ENCODE assay signal across 19 cellular contexts in the genomic region with DNA sequence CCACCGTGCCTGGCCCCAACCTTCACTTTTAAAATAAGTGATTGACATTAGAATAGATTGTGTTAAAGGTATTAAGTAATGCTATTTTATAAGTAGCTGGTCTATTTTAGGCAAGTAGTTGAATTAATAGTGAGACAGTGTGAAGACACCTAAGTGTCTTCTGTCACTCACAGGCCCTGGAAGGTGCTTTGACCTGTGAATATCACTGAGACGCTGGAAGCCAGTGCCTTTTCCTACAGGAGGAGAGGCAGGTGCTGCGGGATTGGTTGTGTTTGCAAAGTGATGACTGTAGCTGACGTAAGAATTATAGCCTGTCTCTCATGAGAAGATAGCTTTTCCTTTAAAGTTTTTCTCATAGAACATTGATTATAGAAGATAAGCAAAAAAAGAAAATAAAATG. TPM values are rescaled to one million over a fixed set of nuclear protein-coding genes. Genes with fewer than 3 reads are reported as not detected.
DNase-seq lines count a peak whose midpoint lies in the region; ATAC-seq and TF ChIP-seq lines count a peak whose summit lies in the region.
"Had no signal": no experiment of that assay in that cellular context is flagged by ENCODE, and none has a peak within 500 bp of the region (broad histone marks: within the 10 kb centered on the region; RNA-seq: fewer than 3 reads in every experiment).

No MANE protein-coding gene starts in this region.

- H3K27me3 Mint-ChIP-seq in WTC11 (ENCODE audit: low read depth) (no peaks in the 10 kb centered on the region), osteocyte (ENCODE audit: unreplicated experiment) (no peaks in the 10 kb centered on the region)
- H3K27me3 Mint-ChIP-seq in stimulated activated memory B cell treated with anti-CD40 and anti-IgM and Interleukin-4, amounts not matched to agents 10 μg/mL and 1 μg/mL and 100 μg/mL, for 72 hours = no peaks in the 10 kb centered on the region
- H3K27me3 Mint-ChIP-seq: B cell; CD8-positive, alpha-beta memory T cell had no signal

- H3K36me3 Mint-ChIP-seq in WTC11 = no peaks in the 10 kb centered on the region
- peaks cover 19% of the 10 kb centered on the region for H3K36me3 Mint-ChIP-seq in osteocyte (ENCODE audit: unreplicated experiment)
- peaks cover 42% of the 10 kb centered on the region for H3K36me3 Mint-ChIP-seq in stimulated activated memory B cell treated with anti-CD40 and anti-IgM and Interleukin-4, amounts not matched to agents 10 μg/mL and 1 μg/mL and 100 μg/mL, for 72 hours

- H3K4me3 Mint-ChIP-seq in WTC11 (no peak overlapping the region), osteocyte (ENCODE audit: unreplicated experiment) (no peak overlapping the region)
- H3K4me3 Mint-ChIP-seq in stimulated activated memory B cell treated with anti-CD40 and anti-IgM and Interleukin-4, amounts not matched to agents 10 μg/mL and 1 μg/mL and 100 μg/mL, for 72 hours = no peak overlapping the region
- H3K4me3 Mint-ChIP-seq: B cell; CD8-positive, alpha-beta memory T cell had no signal

- H3K27ac Mint-ChIP-seq in WTC11 (peak overlapping the region; percentile 45; the same call in 1 of the 2 replicates), osteocyte (ENCODE audit: unreplicated experiment) (peak overlapping the region; percentile 88)
- no peak overlapping the region for H3K27ac Mint-ChIP-seq in stimulated activated memory B cell treated with anti-CD40 and anti-IgM and Interleukin-4, amounts not matched to agents 10 μg/mL and 1 μg/mL and 100 μg/mL, for 72 hours
- H3K27ac Mint-ChIP-seq: B cell; CD8-positive, alpha-beta memory T cell had no signal

- TF ChIP-seq CTCF in WTC11 (IDR thresholded peaks at IDR 0.05) (no peak), osteocyte (IDR thresholded peaks at IDR 0.05) (no peak), omental fat pad (IDR thresholded peaks at IDR 0.05) (no peak)

- H3K4me1 Mint-ChIP-seq in WTC11 (peaks cover 45% of the 10 kb centered on the region), osteocyte (ENCODE audit: unreplicated experiment) (peaks cover 40% of the 10 kb centered on the region)
- peaks cover 7% of the 10 kb centered on the region for H3K4me1 Mint-ChIP-seq in stimulated activated memory B cell treated with anti-CD40 and anti-IgM and Interleukin-4, amounts not matched to agents 10 μg/mL and 1 μg/mL and 100 μg/mL, for 72 hours
- H3K4me1 Mint-ChIP-seq: B cell had no signal

- ATAC-seq in WTC11 (no peak), omental fat pad (ENCODE audit: low FRiP score) (no peak)
- no peak for ATAC-seq in stimulated activated memory B cell treated with anti-CD40 and anti-IgM and Interleukin-4, amounts not matched to agents 10 μg/mL and 1 μg/mL and 100 μg/mL, for 72 hours

- DNase-seq in DMS53 (lab: John Stamatoyannopoulos, UW) (peak; percentile 17), DMS53 treated with DMSO at 0.1 percent for 48 hours (lab: John Stamatoyannopoulos, UW; ENCODE audit: unreplicated experiment) (no peak), WTC11 (ENCODE audit: low spot score) (no peak), osteocyte (ENCODE audit: extremely low spot score, unreplicated experiment) (no peak), hypothalamus (lab: John Stamatoyannopoulos, UW) (no peak), omental fat pad (ENCODE audit: low spot score) (no peak)
- DNase-seq: CD8-positive, alpha-beta memory T cell; DMS 273 treated with DMSO at 0.1 percent for 48 hours; DND-41; KBM-7; MG63; NCI-H2029; NCI-H446; NCI-H526 treated with DMSO at 0.1 percent for 48 hours; PC-9; RPMI8226; SHP77 treated with DMSO at 0.1 percent for 48 hours had no signal

- CTCF ChIA-PET in WTC11 (lab: Charles Lee) = interaction anchor here (0.7 to 2.5 kb wide), 2 partner anchors 8 to 17 kb away, joined by 3 to 14 read pairs; no protein-coding TSS in a partner anchor

- POLR2A ChIA-PET in WTC11 (lab: Charles Lee) = no interaction called here

- H3K9me3 Mint-ChIP-seq in WTC11 (no peaks in the 10 kb centered on the region), osteocyte (ENCODE audit: unreplicated experiment) (no peaks in the 10 kb centered on the region)
- H3K9me3 Mint-ChIP-seq in stimulated activated memory B cell treated with anti-CD40 and anti-IgM and Interleukin-4, amounts not matched to agents 10 μg/mL and 1 μg/mL and 100 μg/mL, for 72 hours = no peaks in the 10 kb centered on the region
- H3K9me3 Mint-ChIP-seq: CD8-positive, alpha-beta memory T cell had no signal

TF ChIP-seq in WTC11, 78 proteins besides CTCF, POLR2A, EP300 and RAD21 (continues in another document):
- TF ChIP-seq CREB1 (CRISPR knock-in tag; IDR thresholded peaks at IDR 0.05) = no peak
- TF ChIP-seq, protein P1, sequence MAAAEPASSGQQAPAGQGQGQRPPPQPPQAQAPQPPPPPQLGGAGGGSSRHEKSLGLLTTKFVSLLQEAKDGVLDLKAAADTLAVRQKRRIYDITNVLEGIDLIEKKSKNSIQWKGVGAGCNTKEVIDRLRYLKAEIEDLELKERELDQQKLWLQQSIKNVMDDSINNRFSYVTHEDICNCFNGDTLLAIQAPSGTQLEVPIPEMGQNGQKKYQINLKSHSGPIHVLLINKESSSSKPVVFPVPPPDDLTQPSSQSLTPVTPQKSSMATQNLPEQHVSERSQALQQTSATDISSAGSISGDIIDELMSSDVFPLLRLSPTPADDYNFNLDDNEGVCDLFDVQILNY (CRISPR knock-in tag; IDR thresholded peaks at IDR 0.05) = no peak
- TF ChIP-seq IRF2 (CRISPR knock-in tag; IDR thresholded peaks at IDR 0.05; ENCODE audit: borderline replicate concordance, low read depth) = no peak
- TF ChIP-seq ZNF219 (CRISPR knock-in tag; IDR thresholded peaks at IDR 0.05; ENCODE audit: borderline replicate concordance) = no peak
- no peak for TF ChIP-seq ETV6 (CRISPR knock-in tag; IDR thresholded peaks at IDR 0.05)
- TF ChIP-seq NR1H2 (CRISPR knock-in tag; IDR thresholded peaks at IDR 0.05) = no peak
- no peak for TF ChIP-seq GTF2I (CRISPR knock-in tag; conservative IDR thresholded peaks at IDR 0.05)
- TF ChIP-seq, protein P2, sequence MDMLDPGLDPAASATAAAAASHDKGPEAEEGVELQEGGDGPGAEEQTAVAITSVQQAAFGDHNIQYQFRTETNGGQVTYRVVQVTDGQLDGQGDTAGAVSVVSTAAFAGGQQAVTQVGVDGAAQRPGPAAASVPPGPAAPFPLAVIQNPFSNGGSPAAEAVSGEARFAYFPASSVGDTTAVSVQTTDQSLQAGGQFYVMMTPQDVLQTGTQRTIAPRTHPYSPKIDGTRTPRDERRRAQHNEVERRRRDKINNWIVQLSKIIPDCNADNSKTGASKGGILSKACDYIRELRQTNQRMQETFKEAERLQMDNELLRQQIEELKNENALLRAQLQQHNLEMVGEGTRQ (CRISPR knock-in tag; IDR thresholded peaks at IDR 0.05) = no peak
- TF ChIP-seq, protein P3, sequence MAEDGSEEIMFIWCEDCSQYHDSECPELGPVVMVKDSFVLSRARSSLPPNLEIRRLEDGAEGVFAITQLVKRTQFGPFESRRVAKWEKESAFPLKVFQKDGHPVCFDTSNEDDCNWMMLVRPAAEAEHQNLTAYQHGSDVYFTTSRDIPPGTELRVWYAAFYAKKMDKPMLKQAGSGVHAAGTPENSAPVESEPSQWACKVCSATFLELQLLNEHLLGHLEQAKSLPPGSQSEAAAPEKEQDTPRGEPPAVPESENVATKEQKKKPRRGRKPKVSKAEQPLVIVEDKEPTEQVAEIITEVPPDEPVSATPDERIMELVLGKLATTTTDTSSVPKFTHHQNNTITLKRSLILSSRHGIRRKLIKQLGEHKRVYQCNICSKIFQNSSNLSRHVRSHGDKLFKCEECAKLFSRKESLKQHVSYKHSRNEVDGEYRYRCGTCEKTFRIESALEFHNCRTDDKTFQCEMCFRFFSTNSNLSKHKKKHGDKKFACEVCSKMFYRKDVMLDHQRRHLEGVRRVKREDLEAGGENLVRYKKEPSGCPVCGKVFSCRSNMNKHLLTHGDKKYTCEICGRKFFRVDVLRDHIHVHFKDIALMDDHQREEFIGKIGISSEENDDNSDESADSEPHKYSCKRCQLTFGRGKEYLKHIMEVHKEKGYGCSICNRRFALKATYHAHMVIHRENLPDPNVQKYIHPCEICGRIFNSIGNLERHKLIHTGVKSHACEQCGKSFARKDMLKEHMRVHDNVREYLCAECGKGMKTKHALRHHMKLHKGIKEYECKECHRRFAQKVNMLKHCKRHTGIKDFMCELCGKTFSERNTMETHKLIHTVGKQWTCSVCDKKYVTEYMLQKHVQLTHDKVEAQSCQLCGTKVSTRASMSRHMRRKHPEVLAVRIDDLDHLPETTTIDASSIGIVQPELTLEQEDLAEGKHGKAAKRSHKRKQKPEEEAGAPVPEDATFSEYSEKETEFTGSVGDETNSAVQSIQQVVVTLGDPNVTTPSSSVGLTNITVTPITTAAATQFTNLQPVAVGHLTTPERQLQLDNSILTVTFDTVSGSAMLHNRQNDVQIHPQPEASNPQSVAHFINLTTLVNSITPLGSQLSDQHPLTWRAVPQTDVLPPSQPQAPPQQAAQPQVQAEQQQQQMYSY (CRISPR knock-in tag; IDR thresholded peaks at IDR 0.05) = no peak
- TF ChIP-seq, protein P4, sequence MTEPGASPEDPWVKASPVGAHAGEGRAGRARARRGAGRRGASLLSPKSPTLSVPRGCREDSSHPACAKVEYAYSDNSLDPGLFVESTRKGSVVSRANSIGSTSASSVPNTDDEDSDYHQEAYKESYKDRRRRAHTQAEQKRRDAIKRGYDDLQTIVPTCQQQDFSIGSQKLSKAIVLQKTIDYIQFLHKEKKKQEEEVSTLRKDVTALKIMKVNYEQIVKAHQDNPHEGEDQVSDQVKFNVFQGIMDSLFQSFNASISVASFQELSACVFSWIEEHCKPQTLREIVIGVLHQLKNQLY (CRISPR knock-in tag; IDR thresholded peaks at IDR 0.05) = no peak

RNA-seq across cellular contexts. Expression of a gene that starts 45.0 kb away (rescaled TPM):
- total RNA-seq in WTC11 (2021) (37.1 to 38.6 TPM (median 37.9 TPM) in 3 replicates), osteocyte (60.2 and 65.2 TPM in 2 replicates), omental fat pad (10 to 100 TPM; 24.9 to 52.2 (median 48.7) TPM)

RNA-seq across cellular contexts. Expression of a gene that starts 57.1 kb away (rescaled TPM):
- total RNA-seq in WTC11 (2021) (89.3 to 110 TPM (median 93.8 TPM) in 3 replicates), osteocyte (38.3 and 39.9 TPM in 2 replicates), omental fat pad (10 to 100 TPM; 16.4 to 87.2 (median 22.0) TPM)
